ENCODE assay signal across 12 cellular contexts in the genomic region with DNA sequence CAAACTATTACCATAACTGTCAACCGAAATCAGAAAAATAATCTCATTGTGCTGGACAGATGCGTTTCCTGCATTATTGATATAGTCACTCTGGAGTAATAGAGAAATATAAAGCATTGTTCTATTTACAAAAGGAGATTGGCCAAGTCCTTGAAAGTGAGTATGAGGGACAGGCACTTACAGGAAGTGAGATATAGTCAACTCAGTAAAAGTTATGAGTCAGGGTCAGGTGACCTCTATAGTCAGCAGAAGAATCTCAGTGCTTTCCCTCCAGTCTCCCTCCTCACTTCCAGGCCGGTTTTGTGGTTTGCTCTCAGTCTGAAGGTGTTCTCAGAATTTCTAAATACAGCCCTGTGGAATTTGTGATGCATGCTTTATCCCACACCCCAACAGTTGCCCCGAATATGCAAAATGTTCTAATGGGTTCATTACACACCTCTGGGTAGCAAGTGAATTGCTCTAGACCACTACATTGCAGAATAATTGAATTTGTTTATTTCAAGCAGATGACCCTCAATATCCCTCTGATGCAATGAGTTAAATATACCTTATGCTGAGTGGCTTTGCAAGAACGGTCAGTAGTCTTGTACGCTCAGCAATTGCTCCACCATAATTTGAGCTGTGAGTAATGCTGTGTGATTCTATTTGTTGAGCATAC.
A peak's percentile ranks its signal among the peaks of the same experiment; 100 is the strongest.
DNase-seq lines count a peak whose midpoint lies in the region; ATAC-seq and TF ChIP-seq lines count a peak whose summit lies in the region.
"Had no signal": no experiment of that assay in that cellular context is flagged by ENCODE, and none has a peak within 500 bp of the region (broad histone marks: within the 10 kb centered on the region; RNA-seq: fewer than 3 reads in every experiment).

No MANE protein-coding gene starts in this region.

- H3K9ac ChIP-seq in smooth muscle cell (ENCODE audit: low read depth): peak overlapping the region; percentile 28

- no peaks in the 10 kb centered on the region for H3K9me3 ChIP-seq in smooth muscle cell (replicated peaks; ENCODE audit: low read depth)

- H3K36me3 ChIP-seq in smooth muscle cell (ENCODE audit: low read depth): no peaks in the 10 kb centered on the region

- TF ChIP-seq CTCF in choroid plexus epithelial cell (conservative IDR thresholded peaks at IDR 0.05; ENCODE audit: low read depth, low read length): no peak
- TF ChIP-seq CTCF in smooth muscle cell (IDR thresholded peaks at IDR 0.05; ENCODE audit: borderline replicate concordance, insufficient read depth, poor library complexity, severe bottlenecking): no peak

- no peaks in the 10 kb centered on the region for H3K27me3 ChIP-seq in smooth muscle cell (ENCODE audit: low read depth)

- H3K4me1 Mint-ChIP-seq in activated T-cell treated with anti-CD3 and anti-CD28 coated beads, Interleukin-2, amount 50 U/mL, for 72 hours (ENCODE audit: low read depth): no peaks in the 10 kb centered on the region
- H3K4me1 Mint-ChIP-seq in activated T-cell treated with anti-CD3 and anti-CD28 coated beads, Interleukin-2, amount 50 U/mL, for 24 hours (ENCODE audit: low read depth): no peaks in the 10 kb centered on the region
- H3K4me1 Mint-ChIP-seq: natural killer cell had no signal

- peak overlapping the region; percentile 38 for H2AFZ ChIP-seq in smooth muscle cell (ENCODE audit: low read depth)

- H3K27me3 Mint-ChIP-seq in activated T-cell treated with anti-CD3 and anti-CD28 coated beads, Interleukin-2, amount 50 U/mL, for 72 hours (ENCODE audit: low read depth): no peaks in the 10 kb centered on the region
- H3K27me3 Mint-ChIP-seq in activated T-cell treated with anti-CD3 and anti-CD28 coated beads, Interleukin-2, amount 50 U/mL, for 24 hours: peaks cover 4% of the 10 kb centered on the region

- peak; percentile 44 to 69 for ATAC-seq in activated T-cell treated with anti-CD3 and anti-CD28 coated beads, Interleukin-2, amount 50 U/mL, for 72 hours (replicated peaks in 1 of 2)
- peak; percentile 64 for ATAC-seq in HG03575 (IDR thresholded peaks at IDR 0.05; ENCODE audit: extremely low read depth, insufficient number of reproducible peaks, low FRiP score, unreplicated experiment)

- no peak for DNase-seq in activated T-cell treated with anti-CD3 and anti-CD28 coated beads, Interleukin-2, amount 50 U/mL, for 72 hours
- DNase-seq in activated T-cell treated with anti-CD3 and anti-CD28 coated beads, Interleukin-2, amount 50 U/mL, for 24 hours: no peak
- DNase-seq in choroid plexus epithelial cell (ENCODE audit: low read depth) (peak; percentile 91), smooth muscle cell (lab: John Stamatoyannopoulos, UW; ENCODE audit: unreplicated experiment) (no peak), middle frontal gyrus (ENCODE audit: extremely low spot score, low spot score) (no peak), NCI-H526 (lab: John Stamatoyannopoulos, UW) (no peak), NCI-H345 (lab: John Stamatoyannopoulos, UW) (no peak)
- DNase-seq: natural killer cell, NCI-H187 treated with DMSO at 0.1 percent for 48 hours had no signal

- peak overlapping the region; percentile 37 for H3K4me2 ChIP-seq in smooth muscle cell

- WGBS in smooth muscle cell (ENCODE audit: low lambda C conversion rate): 49% methylated on average over 6 of the region's 6 CpGs

- H3K27ac ChIP-seq in smooth muscle cell (ENCODE audit: low read depth): peak overlapping the region; percentile 85
- H3K27ac ChIP-seq: coronary artery, VCaP had no signal

- H4K20me1 ChIP-seq in smooth muscle cell (ENCODE audit: low read depth): no peaks in the 10 kb centered on the region

- H3K36me3 Mint-ChIP-seq in activated T-cell treated with anti-CD3 and anti-CD28 coated beads, Interleukin-2, amount 50 U/mL, for 72 hours (ENCODE audit: insufficient read depth in 2 of 2): no peaks in the 10 kb centered on the region
- no peaks in the 10 kb centered on the region for H3K36me3 Mint-ChIP-seq in activated T-cell treated with anti-CD3 and anti-CD28 coated beads, Interleukin-2, amount 50 U/mL, for 24 hours (ENCODE audit: low read depth)
- H3K36me3 Mint-ChIP-seq: natural killer cell had no signal

- H3K9me3 Mint-ChIP-seq in activated T-cell treated with anti-CD3 and anti-CD28 coated beads, Interleukin-2, amount 50 U/mL, for 72 hours: no peaks in the 10 kb centered on the region
- peaks cover 5% of the 10 kb centered on the region for H3K9me3 Mint-ChIP-seq in activated T-cell treated with anti-CD3 and anti-CD28 coated beads, Interleukin-2, amount 50 U/mL, for 24 hours

- no peaks in the 10 kb centered on the region for H3K4me1 ChIP-seq in smooth muscle cell (ENCODE audit: low read depth)

- H3K79me2 ChIP-seq in smooth muscle cell (ENCODE audit: low read depth): no peaks in the 10 kb centered on the region

- peaks cover 19% of the 10 kb centered on the region for H3F3A ChIP-seq in smooth muscle cell (ENCODE audit: low read depth)

- H3K27ac Mint-ChIP-seq in activated T-cell treated with anti-CD3 and anti-CD28 coated beads, Interleukin-2, amount 50 U/mL, for 72 hours: no peak overlapping the region
- no peak overlapping the region for H3K27ac Mint-ChIP-seq in activated T-cell treated with anti-CD3 and anti-CD28 coated beads, Interleukin-2, amount 50 U/mL, for 24 hours
- H3K27ac Mint-ChIP-seq: natural killer cell had no signal

- H3K4me3 ChIP-seq in choroid plexus epithelial cell (ENCODE audit: low read depth, low read length) (no peak overlapping the region), smooth muscle cell (no peak overlapping the region)
- H3K4me3 ChIP-seq: coronary artery had no signal

- no peak overlapping the region for H3K4me3 Mint-ChIP-seq in activated T-cell treated with anti-CD3 and anti-CD28 coated beads, Interleukin-2, amount 50 U/mL, for 72 hours
- no peak overlapping the region for H3K4me3 Mint-ChIP-seq in activated T-cell treated with anti-CD3 and anti-CD28 coated beads, Interleukin-2, amount 50 U/mL, for 24 hours
- H3K4me3 Mint-ChIP-seq: natural killer cell had no signal
